12 cellular contexts compared by ENCODE assay signal in genomic region chr4:7045553-7045952, GRCh38. TPM values are rescaled to one million over a fixed set of nuclear protein-coding genes. Genes with fewer than 3 reads are reported as not detected.
A peak's percentile ranks its signal among the peaks of the same experiment; 100 is the strongest.
DNase-seq lines count a peak whose midpoint lies in the region; ATAC-seq and TF ChIP-seq lines count a peak whose summit lies in the region.
"Had no signal": no experiment of that assay in that cellular context is flagged by ENCODE, and none has a peak within 500 bp of the region (broad histone marks: within the 10 kb centered on the region; RNA-seq: fewer than 3 reads in every experiment).

No MANE protein-coding gene starts in this region.

- peak overlapping the region; percentile 88 for H3K4me3 Mint-ChIP-seq in stimulated activated naive CD8-positive, alpha-beta T cell treated with anti-CD3 and anti-CD28 coated beads, Interleukin-15, Interleukin-2, amounts not matched to agents 100 ng/mL and 50 ng/mL, for 24 hours
- peak overlapping the region; percentile 58 for H3K4me3 Mint-ChIP-seq in activated naive CD8-positive, alpha-beta T cell treated with anti-CD3 and anti-CD28 coated beads, Interleukin-2, amount 10 ng/mL, durations not matched to agents 7 days and 5 days
- H3K4me3 Mint-ChIP-seq in naive B cell, result peak overlapping the region; percentile 28 to 94 (median 90)

- POLR2A ChIA-PET in activated naive CD8-positive, alpha-beta T cell treated with anti-CD3 and anti-CD28 coated beads, Interleukin-2, amount 10 ng/mL, durations not matched to agents 7 days and 5 days (lab: Charles Lee), result interaction anchor here (1.4 to 8.4 kb wide), 2 partner anchors 12 to 22 kb away, joined by 4 to 101 read pairs; partner anchors contain the start of gene GRPEL1

- H3K27me3 Mint-ChIP-seq in stimulated activated naive CD8-positive, alpha-beta T cell treated with anti-CD3 and anti-CD28 coated beads, Interleukin-15, Interleukin-2, amounts not matched to agents 100 ng/mL and 50 ng/mL, for 24 hours, result no peaks in the 10 kb centered on the region
- H3K27me3 Mint-ChIP-seq in activated naive CD8-positive, alpha-beta T cell treated with anti-CD3 and anti-CD28 coated beads, Interleukin-2, amount 10 ng/mL, durations not matched to agents 7 days and 5 days, result peaks cover 6% of the 10 kb centered on the region
- no peaks in the 10 kb centered on the region for H3K27me3 Mint-ChIP-seq in naive B cell

- no peaks in the 10 kb centered on the region for H3K36me3 Mint-ChIP-seq in stimulated activated naive CD8-positive, alpha-beta T cell treated with anti-CD3 and anti-CD28 coated beads, Interleukin-15, Interleukin-2, amounts not matched to agents 100 ng/mL and 50 ng/mL, for 24 hours (ENCODE audit: low read depth)
- peaks cover 2% of the 10 kb centered on the region for H3K36me3 Mint-ChIP-seq in activated naive CD8-positive, alpha-beta T cell treated with anti-CD3 and anti-CD28 coated beads, Interleukin-2, amount 10 ng/mL, durations not matched to agents 7 days and 5 days
- no peaks in the 10 kb centered on the region for H3K36me3 Mint-ChIP-seq in naive B cell

- no peaks in the 10 kb centered on the region for H3K9me3 Mint-ChIP-seq in stimulated activated naive CD8-positive, alpha-beta T cell treated with anti-CD3 and anti-CD28 coated beads, Interleukin-15, Interleukin-2, amounts not matched to agents 100 ng/mL and 50 ng/mL, for 24 hours
- no peaks in the 10 kb centered on the region for H3K9me3 Mint-ChIP-seq in activated naive CD8-positive, alpha-beta T cell treated with anti-CD3 and anti-CD28 coated beads, Interleukin-2, amount 10 ng/mL, durations not matched to agents 7 days and 5 days
- H3K9me3 Mint-ChIP-seq in naive B cell, result no peaks in the 10 kb centered on the region

- peak overlapping the region; percentile 32 for H3K27ac Mint-ChIP-seq in stimulated activated naive CD8-positive, alpha-beta T cell treated with anti-CD3 and anti-CD28 coated beads, Interleukin-15, Interleukin-2, amounts not matched to agents 100 ng/mL and 50 ng/mL, for 24 hours
- no peak overlapping the region for H3K27ac Mint-ChIP-seq in activated naive CD8-positive, alpha-beta T cell treated with anti-CD3 and anti-CD28 coated beads, Interleukin-2, amount 10 ng/mL, durations not matched to agents 7 days and 5 days
- peak overlapping the region in 1 of 6 donors; percentile 88 for H3K27ac Mint-ChIP-seq in naive B cell

- TF ChIP-seq CTCF in GM10266 (IDR thresholded peaks at IDR 0.05; ENCODE audit: control insufficient read depth, insufficient read depth, low read depth, missing control alignments), result no peak

- ATAC-seq in stimulated activated naive CD8-positive, alpha-beta T cell treated with anti-CD3 and anti-CD28 coated beads, Interleukin-15, Interleukin-2, amounts not matched to agents 100 U/mL and 50 U/mL, for 24 hours, result no peak
- ATAC-seq in activated naive CD8-positive, alpha-beta T cell treated with anti-CD3 and anti-CD28 coated beads, Interleukin-2, amount 10 ng/mL, durations not matched to agents 7 days and 5 days (ENCODE audit: low read depth), result no peak
- no peak for ATAC-seq in naive B cell (ENCODE audit: low read depth in 2 of 2)
- no peak for ATAC-seq in GM21786 (IDR thresholded peaks at IDR 0.05; ENCODE audit: unreplicated experiment)
- no peak for ATAC-seq in HG03354 (IDR thresholded peaks at IDR 0.05; ENCODE audit: poor library complexity, severe bottlenecking, unreplicated experiment)

- DNase-seq in stimulated activated naive CD8-positive, alpha-beta T cell treated with anti-CD3 and anti-CD28 coated beads, Interleukin-15, Interleukin-2, amounts not matched to agents 100 U/mL and 50 U/mL, for 24 hours, result no peak
- no peak for DNase-seq in activated naive CD8-positive, alpha-beta T cell treated with anti-CD3 and anti-CD28 coated beads, Interleukin-2, amount 10 ng/mL, durations not matched to agents 7 days and 5 days
- DNase-seq in naive B cell, result no peak
- DNase-seq in GM10266 (ENCODE audit: extremely low spot score), result no peak
- DNase-seq in NCI-H2227 treated with DMSO at 0.1 percent for 48 hours (lab: John Stamatoyannopoulos, UW), result no peak
- DNase-seq: activated CD4-positive, alpha-beta T cell treated with anti-CD3 and anti-CD28 coated beads for 4 hours; COR-L47; foreskin melanocyte; NCI-H2107 had no signal

- H3K4me1 Mint-ChIP-seq in stimulated activated naive CD8-positive, alpha-beta T cell treated with anti-CD3 and anti-CD28 coated beads, Interleukin-15, Interleukin-2, amounts not matched to agents 100 ng/mL and 50 ng/mL, for 24 hours (ENCODE audit: low read depth), result peaks cover 57% of the 10 kb centered on the region
- peaks cover 35% of the 10 kb centered on the region for H3K4me1 Mint-ChIP-seq in activated naive CD8-positive, alpha-beta T cell treated with anti-CD3 and anti-CD28 coated beads, Interleukin-2, amount 10 ng/mL, durations not matched to agents 7 days and 5 days
- H3K4me1 Mint-ChIP-seq in naive B cell, result peaks cover 52 to 72% (median 60%) of the 10 kb centered on the region in 3 donors

RNA-seq across cellular contexts. Expression of gene TADA2B, which starts 2.4 kb away (rescaled TPM):
- 10 to 100 TPM; 25.8 to 27.1 TPM for total RNA-seq in activated naive CD8-positive, alpha-beta T cell treated with anti-CD3 and anti-CD28 coated beads, Interleukin-2, amount 10 ng/mL, durations not matched to agents 7 days and 5 days
- polyA plus RNA-seq in naive B cell (ENCODE audit: low read depth in 6 of 6), result 1 to 10 TPM; 4.2 to 6.3 (median 5.1) TPM

RNA-seq across cellular contexts. Expression of gene GRPEL1, which starts 22.3 kb away (rescaled TPM):
- total RNA-seq in activated naive CD8-positive, alpha-beta T cell treated with anti-CD3 and anti-CD28 coated beads, Interleukin-2, amount 10 ng/mL, durations not matched to agents 7 days and 5 days, result 10 to 100 TPM; 36.3 to 37.9 TPM
- polyA plus RNA-seq in naive B cell (ENCODE audit: low read depth in 6 of 6), result 10 to 100 TPM; 29.8 to 36.1 (median 32.2) TPM
